9 cellular contexts compared by ENCODE assay signal in genomic region chr1:198056255-198056654, GRCh38.
A peak's percentile ranks its signal among the peaks of the same experiment; 100 is the strongest.
DNase-seq lines count a peak whose midpoint lies in the region; ATAC-seq and TF ChIP-seq lines count a peak whose summit lies in the region.
"Had no signal": no experiment of that assay in that cellular context is flagged by ENCODE, and none has a peak within 500 bp of the region (broad histone marks: within the 10 kb centered on the region; RNA-seq: fewer than 3 reads in every experiment).

No MANE protein-coding gene starts in this region.

- TF ChIP-seq CTCF in fibroblast of pulmonary artery (IDR thresholded peaks at IDR 0.05; ENCODE audit: low read length, missing control alignments): peak; percentile 10
- TF ChIP-seq CTCF in prostate gland (IDR thresholded peaks at IDR 0.05): no peak

- WGBS in prostate gland: 49% methylated on average over 2 of the region's 2 CpGs

- H3K4me3 ChIP-seq in Karpas-422 (ENCODE audit: low read length) (no peak overlapping the region), fibroblast of pulmonary artery (replicated peaks; ENCODE audit: low read depth, low read length) (no peak overlapping the region), prostate gland (no peak overlapping the region)
- H3K4me3 ChIP-seq: heart left ventricle had no signal

- H3K4me2 ChIP-seq in Karpas-422 (ENCODE audit: low read depth, low read length, poor library complexity, severe bottlenecking): no peak overlapping the region

- no peaks in the 10 kb centered on the region for H3K36me3 ChIP-seq in Karpas-422 (ENCODE audit: insufficient read depth, low read length)
- no peaks in the 10 kb centered on the region for H3K36me3 ChIP-seq in prostate gland
- H3K36me3 ChIP-seq: heart left ventricle had no signal

- no peaks in the 10 kb centered on the region for H3K9me3 ChIP-seq in Karpas-422 (ENCODE audit: low read length)
- H3K9me3 ChIP-seq in prostate gland: no peaks in the 10 kb centered on the region
- H3K9me3 ChIP-seq: heart left ventricle had no signal

- intact Hi-C loops in prostate gland (cut with DNase I): no loop called here

- H3K4me1 ChIP-seq in Karpas-422 (ENCODE audit: low read length) (no peaks in the 10 kb centered on the region), prostate gland (replicated peaks) (no peaks in the 10 kb centered on the region)
- H3K4me1 ChIP-seq: heart left ventricle had no signal

- H3K27me3 ChIP-seq in Karpas-422 (ENCODE audit: low read length) (no peaks in the 10 kb centered on the region), prostate gland (replicated peaks; ENCODE audit: insufficient read depth) (no peaks in the 10 kb centered on the region)
- H3K27me3 ChIP-seq: heart left ventricle had no signal

- H4K20me1 ChIP-seq in Karpas-422 (ENCODE audit: insufficient read depth, low read depth, low read length): no peaks in the 10 kb centered on the region

- TF ChIP-seq POLR2A in prostate gland (IDR thresholded peaks at IDR 0.05): no peak

- peak; percentile 70 for ATAC-seq in GM19372 (IDR thresholded peaks at IDR 0.05; ENCODE audit: low read depth, unreplicated experiment)
- no peak for ATAC-seq in HG03439 (IDR thresholded peaks at IDR 0.05; ENCODE audit: unreplicated experiment)
- ATAC-seq: heart left ventricle had no signal

- no peaks in the 10 kb centered on the region for H3K9me2 ChIP-seq in Karpas-422 (replicated peaks; ENCODE audit: insufficient read depth, low read length)

- H3K27ac ChIP-seq in Karpas-422 (ENCODE audit: low read length) (no peak overlapping the region), prostate gland (no peak overlapping the region)
- H3K27ac ChIP-seq: heart left ventricle had no signal

- no peak overlapping the region for H2AFZ ChIP-seq in Karpas-422 (ENCODE audit: low read length)

- H3K79me2 ChIP-seq in Karpas-422 (ENCODE audit: low read length): no peaks in the 10 kb centered on the region

- DNase-seq in COLO668 (lab: John Stamatoyannopoulos, UW; ENCODE audit: unreplicated experiment) (peak; percentile 5), Karpas-422 (peak; percentile 67), fibroblast of pulmonary artery (ENCODE audit: low read depth) (peak; percentile 3), midbrain (lab: John Stamatoyannopoulos, UW) (no peak), nucleus accumbens (lab: John Stamatoyannopoulos, UW) (no peak), prostate gland (ENCODE audit: low spot score) (no peak)
- DNase-seq: heart left ventricle had no signal

- no peak overlapping the region for H3K9ac ChIP-seq in Karpas-422 (ENCODE audit: low read length)

Comparison
In these comparisons a context has a peak if more than half of its experiments do, and no peak if none do; other contexts are left out.
1. DNase-seq: peak in COLO668 (single experiment), Karpas-422 (single experiment) and fibroblast of pulmonary artery (single experiment); none in midbrain (single experiment), nucleus accumbens (0 of 56) and prostate gland (single experiment).